ENCODE assay signal across 8 cellular contexts in the genomic region with DNA sequence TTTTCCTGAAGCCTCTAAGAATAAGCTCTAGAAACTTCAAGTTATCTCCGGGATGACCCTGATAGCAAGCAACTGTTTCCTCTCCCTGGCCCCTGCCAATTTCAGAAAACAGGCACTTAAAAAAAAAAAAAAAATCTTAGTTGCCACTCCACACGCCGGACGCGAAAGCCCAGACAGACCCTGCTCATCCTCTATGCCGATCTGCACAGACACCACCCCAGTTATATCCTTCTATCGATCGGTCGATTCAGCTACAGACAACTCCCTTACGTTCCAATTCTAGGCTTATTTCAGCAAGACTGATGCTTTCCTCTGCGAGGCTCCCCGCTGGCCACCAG. TPM values are rescaled to one million over a fixed set of nuclear protein-coding genes. Genes with fewer than 3 reads are reported as not detected.
DNase-seq lines count a peak whose midpoint lies in the region; ATAC-seq and TF ChIP-seq lines count a peak whose summit lies in the region.

No MANE protein-coding gene starts in this region.

- H3K36me3 ChIP-seq in GM23338 (ENCODE audit: insufficient read depth) (peaks cover 9% of the 10 kb centered on the region), SJSA1 (peaks cover 37% of the 10 kb centered on the region), gastrocnemius medialis (peaks cover 0 to 15% of the 10 kb centered on the region in 2 donors)

- intact Hi-C loops in gastrocnemius medialis (cut with DNase I; ENCODE audit: low total_unique reads), result loop anchor here (5.0 kb wide), 1 partner anchor 167 kb away; the partner anchor contains the start of gene VPS45

- H3K4me1 ChIP-seq in GM23338 (ENCODE audit: insufficient read depth) (peaks cover 15% of the 10 kb centered on the region), SJSA1 (replicated peaks) (peaks cover 13% of the 10 kb centered on the region), gastrocnemius medialis (peaks cover 4 to 13% of the 10 kb centered on the region in 2 donors)

- H3K9me3 Mint-ChIP-seq in GM23338 (no peaks in the 10 kb centered on the region; the same call in 2 of the 3 replicates), glutamatergic neuron (ENCODE audit: unreplicated experiment) (no peaks in the 10 kb centered on the region)

- H3K27me3 Mint-ChIP-seq in GM23338 (ENCODE audit: insufficient read depth, low read depth, poor library complexity) (peaks cover 7% of the 10 kb centered on the region), glutamatergic neuron (ENCODE audit: unreplicated experiment) (peaks cover 5% of the 10 kb centered on the region)

- H3K79me2 ChIP-seq in GM23338 (replicated peaks; ENCODE audit: insufficient read depth), result peaks cover 65% of the 10 kb centered on the region

- TF ChIP-seq POLR2A in gastrocnemius medialis (IDR thresholded peaks at IDR 0.05), result no peak

- TF ChIP-seq CTCF in GM23338 (conservative IDR thresholded peaks at IDR 0.05; ENCODE audit: low read depth in 2 of 2) (no peak), glutamatergic neuron (IDR thresholded peaks at IDR 0.05; ENCODE audit: partially characterized antibody, unreplicated experiment) (no peak), gastrocnemius medialis (IDR thresholded peaks at IDR 0.05 in 4 of 5, conservative IDR thresholded peaks at IDR 0.05 in 1 of 5) (no peak)

- H3K9me2 ChIP-seq in GM23338 (ENCODE audit: insufficient read depth), result peaks cover 7% of the 10 kb centered on the region; the same call in 1 of the 2 replicates

- DNase-seq in GM23338 (ENCODE audit: low spot score), result no peak
- DNase-seq in SJSA1 (ENCODE audit: low read depth in 1 of 2, low spot score in 2 of 2), result no peak
- no peak for DNase-seq in glutamatergic neuron
- DNase-seq in gastrocnemius medialis, result no peak
- DNase-seq in NCI-H1694 treated with DMSO at 0.1 percent for 48 hours (lab: John Stamatoyannopoulos, UW), result no peak
- DNase-seq in RPMI8226, result no peak
- no peak for DNase-seq in DMS79 (lab: John Stamatoyannopoulos, UW)
- DNase-seq in KG1 (lab: John Stamatoyannopoulos, UW), result no peak

- H3K4me1 Mint-ChIP-seq in GM23338, result peaks cover 17% of the 10 kb centered on the region
- peaks cover 8% of the 10 kb centered on the region for H3K4me1 Mint-ChIP-seq in glutamatergic neuron (ENCODE audit: low read depth, unreplicated experiment)

- ATAC-seq in GM23338, result no peak
- ATAC-seq in gastrocnemius medialis, result peak in 1 of 2 donors; percentile 5

- H3K36me3 Mint-ChIP-seq in GM23338 (ENCODE audit: low read depth), result peaks cover 24% of the 10 kb centered on the region; the same call in 2 of the 3 replicates
- H3K36me3 Mint-ChIP-seq in glutamatergic neuron (ENCODE audit: unreplicated experiment), result no peaks in the 10 kb centered on the region

- H3K27me3 ChIP-seq in GM23338 (ENCODE audit: insufficient read depth) (no peaks in the 10 kb centered on the region), SJSA1 (replicated peaks) (no peaks in the 10 kb centered on the region), gastrocnemius medialis (no peaks in the 10 kb centered on the region)

- in situ Hi-C loops in gastrocnemius medialis (cut with MboI; ENCODE audit: low sequenced_read_pairs in 4 of 4), result no loop called here

- H3K27ac ChIP-seq in GM23338 (ENCODE audit: low read depth) (peak overlapping the region; percentile 76), SJSA1 (peak overlapping the region; percentile 72), gastrocnemius medialis (peak overlapping the region; percentile 95 to 99 (median 98))

- H3K27ac Mint-ChIP-seq in GM23338, result peak overlapping the region; percentile 95
- H3K27ac Mint-ChIP-seq in glutamatergic neuron (ENCODE audit: unreplicated experiment), result peak overlapping the region; percentile 76

- H3K9me3 ChIP-seq in SJSA1 (replicated peaks), result no peaks in the 10 kb centered on the region
- H3K9me3 ChIP-seq in gastrocnemius medialis, result no peaks in the 10 kb centered on the region

- 0 out of 2 replicates have a peak, but pooled peaks cover 3% of the 10 kb centered on the region for H3F3A ChIP-seq in GM23338 (replicated peaks; ENCODE audit: low read depth)

- no peak overlapping the region for H2AFZ ChIP-seq in GM23338

- H3K4me3 Mint-ChIP-seq in GM23338 (no peak overlapping the region; the same call in 2 of the 3 replicates), glutamatergic neuron (ENCODE audit: unreplicated experiment) (peak overlapping the region; percentile 97)

- peak overlapping the region; percentile 80 for H3K4me2 ChIP-seq in GM23338

- peaks cover 12% of the 10 kb centered on the region; the same call in 1 of the 2 replicates for H4K20me1 ChIP-seq in GM23338 (replicated peaks; ENCODE audit: insufficient read depth)

- H3K4me3 ChIP-seq in GM23338, result peak overlapping the region; percentile 71
- peak overlapping the region; percentile 90 for H3K4me3 ChIP-seq in SJSA1
- H3K4me3 ChIP-seq in gastrocnemius medialis, result peak overlapping the region; percentile 83 to 89 (median 86)

TF ChIP-seq in GM23338, 12 proteins besides CTCF, POLR2A, EP300 and RAD21 (continues in another document):
- TF ChIP-seq, protein P1, sequence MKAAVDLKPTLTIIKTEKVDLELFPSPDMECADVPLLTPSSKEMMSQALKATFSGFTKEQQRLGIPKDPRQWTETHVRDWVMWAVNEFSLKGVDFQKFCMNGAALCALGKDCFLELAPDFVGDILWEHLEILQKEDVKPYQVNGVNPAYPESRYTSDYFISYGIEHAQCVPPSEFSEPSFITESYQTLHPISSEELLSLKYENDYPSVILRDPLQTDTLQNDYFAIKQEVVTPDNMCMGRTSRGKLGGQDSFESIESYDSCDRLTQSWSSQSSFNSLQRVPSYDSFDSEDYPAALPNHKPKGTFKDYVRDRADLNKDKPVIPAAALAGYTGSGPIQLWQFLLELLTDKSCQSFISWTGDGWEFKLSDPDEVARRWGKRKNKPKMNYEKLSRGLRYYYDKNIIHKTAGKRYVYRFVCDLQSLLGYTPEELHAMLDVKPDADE (IDR thresholded peaks at IDR 0.05), result no peak
- no peak for TF ChIP-seq JUNB (IDR thresholded peaks at IDR 0.05; ENCODE audit: unreplicated experiment)

RNA-seq across cellular contexts. Expression of gene ANP32E, which starts 1.6 kb away (rescaled TPM):
- total RNA-seq in GM23338 (2014; rRNA removed; shearing (Covaris generic)), result 88.6 and 100 TPM in 2 replicates
- polyA plus RNA-seq in GM23338 (2016; fragmentation: Nextera tagmentation; extraction: Ambion mirVana), result 244 and 257 TPM in 2 replicates
- 95.3 and 103 TPM in 2 replicates for total RNA-seq in SJSA1 (2014; rRNA removed; shearing (Covaris generic))
- total RNA-seq in glutamatergic neuron (ENCODE audit: unreplicated experiment), result 24.3 TPM
- 10 to 100 TPM; 15.1 to 44.9 (median 24.9) TPM for total RNA-seq in gastrocnemius medialis

RNA-seq across cellular contexts. Expression of gene CA14, which starts 23.3 kb away (rescaled TPM):
- 41.3 and 42.9 TPM in 2 replicates for total RNA-seq in GM23338 (2014; rRNA removed; shearing (Covaris generic))
- polyA plus RNA-seq in GM23338 (2016; fragmentation: Nextera tagmentation; extraction: Ambion mirVana), result 47.4 and 50.2 TPM in 2 replicates
- not detected in 2 replicates for total RNA-seq in SJSA1 (2014; rRNA removed; shearing (Covaris generic))
- total RNA-seq in glutamatergic neuron (ENCODE audit: unreplicated experiment) (1.5 TPM), gastrocnemius medialis (1 to 10 TPM in 1 of 4 donors, under 1 TPM in 2, not detected in 1; 0.20 to 3.8 (median 0.31) TPM)

RNA-seq across cellular contexts. Expression of gene APH1A, which starts 34.5 kb away (rescaled TPM):
- 82.7 and 85.3 TPM in 2 replicates for total RNA-seq in GM23338 (2014; rRNA removed; shearing (Covaris generic))
- polyA plus RNA-seq in GM23338 (2016; fragmentation: Nextera tagmentation; extraction: Ambion mirVana), result 16.5 and 17.7 TPM in 2 replicates
- 113 and 122 TPM in 2 replicates for total RNA-seq in SJSA1 (2014; rRNA removed; shearing (Covaris generic))
- total RNA-seq in glutamatergic neuron (ENCODE audit: unreplicated experiment) (94.2 TPM), gastrocnemius medialis (10 to 100 TPM; 41.2 to 63.8 (median 54.9) TPM)

RNA-seq across cellular contexts. Expression of gene C1orf54, which starts 38.3 kb away (rescaled TPM):
- 6.6 and 18.5 TPM in 2 replicates for total RNA-seq in GM23338 (2014; rRNA removed; shearing (Covaris generic))
- 35.5 and 39.4 TPM in 2 replicates for polyA plus RNA-seq in GM23338 (2016; fragmentation: Nextera tagmentation; extraction: Ambion mirVana)
- 0.21 TPM in 1 of 2 replicates, not detected in the other for total RNA-seq in SJSA1 (2014; rRNA removed; shearing (Covaris generic))
- total RNA-seq in glutamatergic neuron (ENCODE audit: unreplicated experiment) (1.3 TPM), gastrocnemius medialis (1 to 10 TPM; 1.8 to 5.7 (median 4.8) TPM)

RNA-seq across cellular contexts. Expression of gene CIART, which starts 48.1 kb away (rescaled TPM):
- total RNA-seq in GM23338 (2014; rRNA removed; shearing (Covaris generic)), result 6.6 and 9.3 TPM in 2 replicates
- 16.4 and 16.6 TPM in 2 replicates for polyA plus RNA-seq in GM23338 (2016; fragmentation: Nextera tagmentation; extraction: Ambion mirVana)
- 5.9 and 6.1 TPM in 2 replicates for total RNA-seq in SJSA1 (2014; rRNA removed; shearing (Covaris generic))
- 4.7 TPM for total RNA-seq in glutamatergic neuron (ENCODE audit: unreplicated experiment)
- 10 to 100 TPM in 3 of 4 donors, 1 to 10 TPM in 1; 8.2 to 15.8 (median 11.7) TPM for total RNA-seq in gastrocnemius medialis
